10 cellular contexts compared by ENCODE assay signal in the genomic region with DNA sequence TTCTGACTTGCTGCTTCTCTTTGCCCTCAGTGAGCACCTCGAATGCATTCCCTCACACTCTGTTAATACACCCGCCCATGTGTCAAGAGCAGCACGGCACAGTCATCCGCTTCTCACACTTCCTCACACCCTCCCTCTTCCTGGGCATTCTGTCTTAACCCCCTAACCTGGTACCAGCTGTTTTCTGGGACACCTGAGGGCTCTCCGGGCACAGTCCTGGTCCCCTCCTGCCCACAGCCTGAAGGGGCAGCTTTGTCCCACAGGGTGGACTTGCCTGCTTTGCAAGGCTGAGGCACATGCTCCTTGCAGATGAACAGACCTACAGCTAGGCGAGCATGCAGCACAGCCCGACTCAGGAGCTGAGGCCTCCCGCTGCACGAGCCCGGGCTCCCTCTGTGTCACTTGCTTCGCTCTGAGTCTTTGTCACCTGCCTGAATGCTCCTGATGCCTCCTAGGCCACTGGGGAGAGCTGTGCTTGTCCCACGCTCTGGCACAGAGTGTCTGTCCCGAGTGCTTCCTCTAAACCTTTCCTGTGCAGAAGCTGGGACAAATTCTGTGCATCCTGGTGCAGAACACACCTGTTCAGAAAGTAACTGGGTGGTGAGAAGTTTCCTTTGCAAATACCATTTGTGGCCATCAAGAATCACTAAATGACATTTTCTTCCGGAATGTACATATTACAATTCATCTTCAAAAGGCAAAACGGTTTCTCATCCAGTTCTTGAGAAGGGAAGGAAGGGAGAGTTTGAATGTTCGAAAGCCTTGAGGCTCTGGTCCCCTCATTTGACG. TPM values are rescaled to one million over a fixed set of nuclear protein-coding genes. Genes with fewer than 3 reads are reported as not detected.
DNase-seq lines count a peak whose midpoint lies in the region; ATAC-seq, FAIRE-seq and TF ChIP-seq lines count a peak whose summit lies in the region.
"Had no signal": no experiment of that assay in that cellular context is flagged by ENCODE, and none has a peak within 500 bp of the region (broad histone marks: within the 10 kb centered on the region; RNA-seq: fewer than 3 reads in every experiment).

No MANE protein-coding gene starts in this region.

- ATAC-seq in right lobe of liver: peak in 1 of 4 donors; percentile 35
- no peak for ATAC-seq in HepG2
- ATAC-seq in SK-N-SH treated with all-trans-retinoic acid at 6 μM for 48 hours: no peak

- no peak for TF ChIP-seq EP300 in HepG2 (IDR thresholded peaks at IDR 0.05; ENCODE audit: low read depth in 2 of 2, low read length in 2 of 2)
- TF ChIP-seq EP300 in HepG2 (CRISPR knock-in tag; IDR thresholded peaks at IDR 0.05; ENCODE audit: borderline replicate concordance): no peak

- peaks cover 11 to 31% (median 20%) of the 10 kb centered on the region in 3 donors for H3K4me1 Mint-ChIP-seq in CD8-positive, alpha-beta memory T cell

- H3K27ac Mint-ChIP-seq in CD8-positive, alpha-beta memory T cell: peak overlapping the region in 4 of 8 donors; percentile 18 to 94 (median 61)

- in situ Hi-C loops in HepG2 (cut with HindIII; ENCODE audit: extremely low pct_ligation_motif_present, low pct_unique_long_range_greater_than_20kb): no loop called here

- intact Hi-C loops in right lobe of liver (cut with DNase I): no loop called here
- intact Hi-C loops in HepG2 (cut with micrococcal nuclease; ENCODE audit: unreplicated experiment): no loop called here

- H3K4me3 Mint-ChIP-seq in CD8-positive, alpha-beta memory T cell: peak overlapping the region in 3 of 7 donors; percentile 8 to 39 (median 14)
- H3K4me3 Mint-ChIP-seq: activated T-cell treated with anti-CD3 and anti-CD28 coated beads, Interleukin-2, amount 50 U/mL, for 4 hours had no signal

- 44% methylated on average over 8 of the region's 17 CpGs for WGBS in right lobe of liver (ENCODE audit: insufficient coverage, low coverage, low lambda C conversion rate, missing lambda C conversion rate)
- WGBS in HepG2 (ENCODE audit: low lambda C conversion rate): 67% methylated on average over 17 of the region's 17 CpGs

- no TSS peak for BruUV-seq in HepG2 (replicated peaks; lab: Mats Ljungman, UMichigan)

- H3K4me1 ChIP-seq in right lobe of liver (no peaks in the 10 kb centered on the region), HepG2 (ENCODE audit: insufficient read depth, low read length) (no peaks in the 10 kb centered on the region), right atrium auricular region (peaks cover 0 to 13% of the 10 kb centered on the region in 2 donors)
- peaks cover 12% of the 10 kb centered on the region for H3K4me1 ChIP-seq in CD8-positive, alpha-beta memory T cell (ENCODE audit: insufficient read depth, low read length)

- POLR2A ChIA-PET in HepG2 (lab: Yijun Ruan, JAX): no interaction called here
- POLR2A ChIA-PET in CD8-positive, alpha-beta memory T cell (lab: Charles Lee): interaction anchor here (0.6 kb wide), 2 partner anchors 13 to 23 kb away, joined by 3 read pairs; no protein-coding TSS in a partner anchor

- no peaks in the 10 kb centered on the region for H3K36me3 Mint-ChIP-seq in CD8-positive, alpha-beta memory T cell
- H3K36me3 Mint-ChIP-seq: IgD-negative memory B cell had no signal

- no peak overlapping the region for H2AFZ ChIP-seq in HepG2 (ENCODE audit: low read length)

- no peak for TF ChIP-seq POLR2A in right lobe of liver (IDR thresholded peaks at IDR 0.05)
- TF ChIP-seq POLR2A in HepG2 (IDR thresholded peaks at IDR 0.05; ENCODE audit: insufficient read depth in 1 of 2, low read depth in 2 of 2, low read length in 2 of 2): no peak

- FAIRE-seq in HepG2 (lab: Jason Lieb, UNC): no peak

- H3K4me3 ChIP-seq in right lobe of liver (no peak overlapping the region), HepG2 (replicated peaks in 1 of 3; ENCODE audit: insufficient read depth in 1 of 3, low read depth in 2 of 3, low read length in 3 of 3) (no peak overlapping the region), right atrium auricular region (no peak overlapping the region)
- H3K4me3 ChIP-seq in CD8-positive, alpha-beta memory T cell (ENCODE audit: low read length): no peak overlapping the region

- peaks cover 6 to 13% (median 12%) of the 10 kb centered on the region in 5 donors for H3K9me3 Mint-ChIP-seq in CD8-positive, alpha-beta memory T cell

- TF ChIP-seq RAD21 in HepG2 (CRISPR knock-in tag; IDR thresholded peaks at IDR 0.05): no peak

- no peak overlapping the region for H3K27ac ChIP-seq in right lobe of liver
- H3K27ac ChIP-seq in HepG2 (ENCODE audit: extremely low read length, insufficient read depth, low read length): no peak overlapping the region
- no peak overlapping the region for H3K27ac ChIP-seq in right atrium auricular region
- H3K27ac ChIP-seq in CD8-positive, alpha-beta memory T cell (ENCODE audit: low read depth, low read length): no peak overlapping the region
- no peak overlapping the region for H3K27ac ChIP-seq in caudate nucleus (ENCODE audit: low read depth, low read length)

- no peaks in the 10 kb centered on the region for H4K20me1 ChIP-seq in HepG2 (ENCODE audit: insufficient read depth, low read length)

- no peak overlapping the region for H3K9ac ChIP-seq in HepG2 (ENCODE audit: insufficient read depth, low read depth, low read length)

- H3K27me3 Mint-ChIP-seq in CD8-positive, alpha-beta memory T cell: peaks cover 18 to 25% of the 10 kb centered on the region in 2 donors

- no peaks in the 10 kb centered on the region for H3K79me2 ChIP-seq in HepG2 (ENCODE audit: insufficient read depth, low read length)

- TF ChIP-seq CTCF in right lobe of liver (IDR thresholded peaks at IDR 0.05) (no peak), HepG2 (CRISPR knock-in tag; IDR thresholded peaks at IDR 0.05) (no peak), right atrium auricular region (IDR thresholded peaks at IDR 0.05) (no peak)

- H3K9me3 ChIP-seq in right lobe of liver (no peaks in the 10 kb centered on the region), HepG2 (ENCODE audit: low read length) (no peaks in the 10 kb centered on the region), right atrium auricular region (peaks cover 0 to 22% of the 10 kb centered on the region in 2 donors)
- no peaks in the 10 kb centered on the region for H3K9me3 ChIP-seq in CD8-positive, alpha-beta memory T cell (ENCODE audit: low read length)

- no peaks in the 10 kb centered on the region for H3K36me3 ChIP-seq in right lobe of liver
- no peaks in the 10 kb centered on the region for H3K36me3 ChIP-seq in HepG2 (replicated peaks in 1 of 2; ENCODE audit: control insufficient read depth in 1 of 2, insufficient read depth in 2 of 2, low read length in 2 of 2)
- no peaks in the 10 kb centered on the region for H3K36me3 ChIP-seq in right atrium auricular region
- H3K36me3 ChIP-seq in CD8-positive, alpha-beta memory T cell (ENCODE audit: insufficient read depth, low read length): no peaks in the 10 kb centered on the region

- H3K27me3 ChIP-seq in right lobe of liver (no peaks in the 10 kb centered on the region), HepG2 (ENCODE audit: control insufficient read depth in 1 of 2, insufficient read depth in 2 of 2, low read length in 2 of 2) (no peaks in the 10 kb centered on the region; a peak in 1 of 5 replicates), right atrium auricular region (peaks cover 0 to under 1% of the 10 kb centered on the region in 2 donors)
- peaks cover 7% of the 10 kb centered on the region for H3K27me3 ChIP-seq in CD8-positive, alpha-beta memory T cell (ENCODE audit: insufficient read depth, low read length, poor library complexity, severe bottlenecking)

- CTCF ChIA-PET in HepG2 (lab: Yijun Ruan, JAX; ENCODE audit: low intra/inter-chr PET ratio, low total read pairs): no interaction called here
- CTCF ChIA-PET in CD8-positive, alpha-beta memory T cell (lab: Charles Lee): no interaction called here

- no peak overlapping the region for H3K4me2 ChIP-seq in HepG2 (ENCODE audit: low read depth, low read length)

- peak in 2 of 3 donors; percentile 27 to 36 for DNase-seq in right lobe of liver
- no peak for DNase-seq in HepG2 (ENCODE audit: low spot score)
- DNase-seq in NOMO-1 treated with DMSO at 0.1 percent for 48 hours (lab: John Stamatoyannopoulos, UW; ENCODE audit: unreplicated experiment): peak; percentile 27
- DNase-seq in right atrium auricular region (ENCODE audit: low spot score): peak; percentile 54
- no peak for DNase-seq in CD8-positive, alpha-beta memory T cell
- no peak for DNase-seq in NCI-H1930 (lab: John Stamatoyannopoulos, UW)
- DNase-seq in caudate nucleus (lab: John Stamatoyannopoulos, UW): no peak
- DNase-seq: activated T-cell treated with anti-CD3 and anti-CD28 coated beads, Interleukin-2, amount 50 U/mL, for 4 hours had no signal

TF ChIP-seq in HepG2, 621 proteins besides CTCF, POLR2A, EP300 and RAD21 (continues in another document):
- TF ChIP-seq ZNF547 (CRISPR knock-in tag; IDR thresholded peaks at IDR 0.05): no peak

RNA-seq across cellular contexts. Expression of gene AHRR, which starts 47.8 kb away (rescaled TPM):
- total RNA-seq in right lobe of liver: under 1 TPM; 0.06 to 0.81 (median 0.43) TPM
- 0.13 and 0.35 TPM in 2 replicates for total RNA-seq in HepG2 (2016; rRNA removed; fragmentation: Illumina TruSeq; extraction: Trizol)
- 0.30 and 0.44 TPM in 2 replicates for total RNA-seq in HepG2 (2016; cell fraction: cytosol; rRNA removed; fragmentation: Illumina TruSeq; extraction: Trizol; ENCODE audit: low read depth)
- total RNA-seq in HepG2 (2016; cell fraction: insoluble cytoplasmic fraction; rRNA removed; fragmentation: Illumina TruSeq; extraction: Trizol): 0.17 and 0.19 TPM in 2 replicates
- total RNA-seq in HepG2 (2016; cell fraction: membrane; rRNA removed; fragmentation: Illumina TruSeq; extraction: Trizol): 0.14 and 0.22 TPM in 2 replicates
- 0.19 and 0.41 TPM in 2 replicates for total RNA-seq in HepG2 (2016; cell fraction: nucleus; rRNA removed; fragmentation: Illumina TruSeq; extraction: Trizol)
- 0.18 and 0.28 TPM in 2 replicates for polyA plus RNA-seq in HepG2 (2011; rRNA removed)
- 0.17 and 0.20 TPM in 2 replicates for polyA plus RNA-seq in HepG2 (2011; cell fraction: cytosol; rRNA removed)
- 1.5 and 2.1 TPM in 2 replicates for polyA plus RNA-seq in HepG2 (2011; cell fraction: nucleus; rRNA removed)
- polyA plus RNA-seq in HepG2 (2012): 0.23 and 0.61 TPM in 2 replicates
- 0.16 TPM in 1 of 2 replicates, not detected in the other for polyA plus RNA-seq in HepG2 (2016; cell fraction: cytosol; fragmentation: Illumina TruSeq; extraction: Trizol; ENCODE audit: low read depth)
- 0.15 and 0.39 TPM in 2 replicates for polyA plus RNA-seq in HepG2 (2016; cell fraction: insoluble cytoplasmic fraction; fragmentation: Illumina TruSeq; extraction: Trizol; ENCODE audit: low read depth)
- 0.09 and 0.48 TPM in 2 replicates for polyA plus RNA-seq in HepG2 (2016; cell fraction: membrane; fragmentation: Illumina TruSeq; extraction: Trizol; ENCODE audit: low read depth)
- 0.63 and 0.89 TPM in 2 replicates for polyA plus RNA-seq in HepG2 (2016; cell fraction: nucleus; fragmentation: Illumina TruSeq; extraction: Trizol; ENCODE audit: insufficient read depth, low read depth)
- polyA minus RNA-seq in HepG2 (2011; rRNA and poly(A)+ RNA removed; ENCODE audit: low replicate concordance): 0.30 and 8.5 TPM in 2 replicates
- polyA minus RNA-seq in HepG2 (2011; cell fraction: cytosol; rRNA and poly(A)+ RNA removed): 0.40 TPM in 1 of 2 replicates, not detected in the other
- 0.39 and 1.1 TPM in 2 replicates for polyA minus RNA-seq in HepG2 (2011; cell fraction: nucleus; rRNA and poly(A)+ RNA removed)
- total RNA-seq in right atrium auricular region: under 1 TPM; 0.12 to 0.30 TPM
- 10 to 100 TPM; 31.7 to 38.2 TPM for total RNA-seq in CD8-positive, alpha-beta memory T cell
- polyA plus RNA-seq in CD8-positive, alpha-beta memory T cell: not detected

Comparison
In these comparisons a context has a peak if more than half of its experiments do, and no peak if none do; other contexts are left out.
1. DNase-seq: peak in right lobe of liver (2 of 3), NOMO-1 treated with DMSO at 0.1 percent for 48 hours (single experiment) and right atrium auricular region (single experiment); none in HepG2 (single experiment), CD8-positive, alpha-beta memory T cell (0 of 5), NCI-H1930 (0 of 2) and caudate nucleus (0 of 61).
2. RNA of gene AHRR, which starts 47.8 kb away (total RNA-seq): 31.7 to 38.2 TPM in CD8-positive, alpha-beta memory T cell; 0.06 to 0.81 TPM in right lobe of liver, 0.13 to 0.44 TPM in HepG2 and 0.12 to 0.30 TPM in right atrium auricular region; every median in the first group is over 10 times any median in the second.